In genomic region chr12:123923038-123923437, GRCh38 we compare ENCODE assay signal across 1 cellular context.
TF ChIP-seq lines count a peak whose summit lies in the region.

No MANE protein-coding gene starts in this region.

TF ChIP-seq in GM12878, 131 proteins besides CTCF, POLR2A, EP300 and RAD21 (continued from another document):
- TF ChIP-seq ZBTB40 (IDR thresholded peaks at IDR 0.05; ENCODE audit: borderline replicate concordance): peak; percentile 55; the same call in 1 of the 2 replicates
